10 cellular contexts compared by ENCODE assay signal in the genomic region with DNA sequence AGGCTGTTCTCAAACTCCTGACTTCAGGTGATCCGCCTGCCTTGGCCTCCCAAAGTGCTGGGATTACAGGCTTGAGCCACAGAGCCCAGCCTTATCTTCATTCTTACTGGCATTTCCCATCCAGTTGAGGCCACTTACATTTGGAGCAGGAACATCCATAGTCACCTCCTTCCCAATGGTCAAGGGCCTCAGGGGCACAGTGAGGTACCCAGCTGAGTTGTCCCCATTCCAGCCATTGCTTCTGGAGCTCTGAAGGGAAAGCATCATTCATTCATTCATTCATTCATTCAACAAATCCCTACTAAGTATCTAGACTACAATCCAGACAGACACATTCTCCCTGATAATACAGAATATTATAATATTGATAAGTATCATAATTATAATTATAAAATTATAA. TPM values are rescaled to one million over a fixed set of nuclear protein-coding genes. Genes with fewer than 3 reads are reported as not detected.
"Had no signal": no experiment of that assay in that cellular context is flagged by ENCODE, and none has a peak within 500 bp of the region (broad histone marks: within the 10 kb centered on the region; RNA-seq: fewer than 3 reads in every experiment).

No MANE protein-coding gene starts in this region.

- H3K9me3 ChIP-seq: HAP-1 had no signal

- H3K9ac ChIP-seq: GM23248 had no signal

- H2AFZ ChIP-seq: GM23248 had no signal

- FAIRE-seq: HTR-8/SVneo had no signal

- DNase-seq: GM23248, GOT3, H7, HFFc6, IMR-90, KBM-7 had no signal

- H3K4me3 ChIP-seq: GM23248, HAP-1 had no signal

- H3K36me3 ChIP-seq: HAP-1 had no signal

- H3K4me3 Mint-ChIP-seq: HFFc6 had no signal

- ATAC-seq: HCT116 had no signal

- H3K27ac Mint-ChIP-seq: HFFc6 had no signal

- H3K9me3 Mint-ChIP-seq: HFFc6 had no signal

- H3K4me1 ChIP-seq: HAP-1 had no signal

- H3K27ac ChIP-seq: GM23248 had no signal

RNA-seq across cellular contexts. Expression of a gene that starts 12.2 kb away (rescaled TPM):
- total RNA-seq: GM23248, H4, HFFc6, IMR-90 had no signal
- polyA plus RNA-seq: GM23248, IMR-90 had no signal
